Comparison of ENCODE assay signal across 3 cellular contexts in the genomic region with DNA sequence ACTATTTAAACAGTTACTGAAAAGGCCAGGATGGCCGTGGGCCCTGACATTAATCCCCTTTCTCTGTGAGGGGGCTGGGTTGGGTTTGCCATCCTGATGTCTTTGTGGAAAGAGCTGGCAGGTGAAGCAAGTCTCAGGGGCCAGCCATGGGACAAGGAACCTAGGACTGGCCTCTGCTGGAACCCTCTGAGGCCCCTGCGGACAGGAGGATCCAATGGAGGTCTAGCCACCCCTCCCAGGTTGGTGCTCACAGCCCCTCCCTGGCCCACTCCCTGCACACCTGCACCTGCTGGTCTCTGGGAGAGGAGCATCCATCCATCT. TPM values are rescaled to one million over a fixed set of nuclear protein-coding genes. Genes with fewer than 3 reads are reported as not detected.
"Had no signal": no experiment of that assay in that cellular context is flagged by ENCODE, and none has a peak within 500 bp of the region (broad histone marks: within the 10 kb centered on the region; RNA-seq: fewer than 3 reads in every experiment).

No MANE protein-coding gene starts in this region.

RNA-seq across cellular contexts. Expression of gene TUBB8, which starts 35.8 kb away (rescaled TPM):
- total RNA-seq: HT1080, K562, SK-MEL-5 had no signal
